ENCODE assay signal across 9 cellular contexts in the genomic region with DNA sequence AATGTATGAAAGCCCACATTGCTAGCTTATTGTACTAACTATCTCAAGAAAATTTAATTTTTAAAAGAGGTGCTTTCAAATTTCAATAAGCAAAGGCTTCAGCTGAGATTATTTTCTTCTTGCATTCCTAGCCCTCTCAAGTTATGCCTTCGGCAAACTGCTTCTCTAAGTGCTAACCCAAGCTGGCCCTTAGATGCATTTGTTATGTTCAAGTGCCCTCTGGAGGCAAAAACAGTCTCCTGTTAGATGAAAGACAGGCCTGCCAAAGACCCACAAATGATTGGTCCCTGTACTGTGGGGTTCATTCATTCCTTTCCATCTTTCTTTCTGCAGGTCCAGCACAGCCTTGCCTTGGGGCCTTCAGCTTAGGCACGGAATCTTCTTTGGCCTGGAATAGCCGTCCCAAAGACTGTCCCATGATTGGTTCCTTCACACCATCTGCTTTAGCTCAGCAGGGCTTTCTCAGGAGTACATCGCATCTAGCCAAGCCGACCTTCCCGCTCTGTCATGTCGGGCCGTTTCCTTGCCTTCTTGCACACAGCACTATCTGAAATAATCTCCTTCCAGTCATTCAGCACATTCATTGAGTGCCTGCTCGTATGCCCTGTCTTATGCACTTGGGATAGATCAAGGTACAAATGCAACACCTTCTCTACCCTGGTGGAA. TPM values are rescaled to one million over a fixed set of nuclear protein-coding genes. Genes with fewer than 3 reads are reported as not detected.
DNase-seq lines count a peak whose midpoint lies in the region; ATAC-seq, FAIRE-seq and TF ChIP-seq lines count a peak whose summit lies in the region.
"Had no signal": no experiment of that assay in that cellular context is flagged by ENCODE, and none has a peak within 500 bp of the region (broad histone marks: within the 10 kb centered on the region; RNA-seq: fewer than 3 reads in every experiment).

No MANE protein-coding gene starts in this region.

- no peaks in the 10 kb centered on the region for H3K9me3 ChIP-seq in PC-9 (ENCODE audit: insufficient read depth, low read depth)
- peaks cover 0 to 8% of the 10 kb centered on the region in 2 donors for H3K9me3 ChIP-seq in breast epithelium
- H3K9me3 ChIP-seq: thyroid gland had no signal

- H3K27ac ChIP-seq in PC-9 (no peak overlapping the region), breast epithelium (no peak overlapping the region)
- H3K27ac ChIP-seq: thyroid gland had no signal

- peak; percentile 63 for ATAC-seq in GM19438 (IDR thresholded peaks at IDR 0.05; ENCODE audit: low read depth, unreplicated experiment)
- peak; percentile 63 for ATAC-seq in HG03342 (IDR thresholded peaks at IDR 0.05; ENCODE audit: unreplicated experiment)

- no peaks in the 10 kb centered on the region for H4K20me1 ChIP-seq in PC-9 (ENCODE audit: insufficient read depth)

- intact Hi-C loops in PC-9 (cut with micrococcal nuclease; ENCODE audit: unreplicated experiment), result no loop called here
- intact Hi-C loops in breast epithelium (cut with DNase I; ENCODE audit: low total_unique reads), result no loop called here

- H3K9me2 ChIP-seq in PC-9 (ENCODE audit: insufficient read depth), result no peaks in the 10 kb centered on the region

- H3K4me3 ChIP-seq in PC-9 (no peak overlapping the region), breast epithelium (no peak overlapping the region)
- H3K4me3 ChIP-seq: thyroid gland had no signal

- TF ChIP-seq POLR2A in breast epithelium (IDR thresholded peaks at IDR 0.05), result no peak

- H3K36me3 ChIP-seq in PC-9 (ENCODE audit: low read depth), result no peaks in the 10 kb centered on the region
- no peaks in the 10 kb centered on the region for H3K36me3 ChIP-seq in breast epithelium
- H3K36me3 ChIP-seq: thyroid gland had no signal

- peak; percentile 79 for TF ChIP-seq CTCF in PC-9 (conservative IDR thresholded peaks at IDR 0.05)
- peak in 2 of 3 donors; percentile 20 to 38 for TF ChIP-seq CTCF in breast epithelium (IDR thresholded peaks at IDR 0.05)

- POLR2A ChIA-PET in PC-9 (lab: Charles Lee; ENCODE audit: unreplicated experiment), result no interaction called here

- no peaks in the 10 kb centered on the region for H3F3A ChIP-seq in PC-9 (ENCODE audit: insufficient read depth, low read depth)

- H3K4me2 ChIP-seq in PC-9, result peak overlapping the region; percentile 53; the same call in 1 of the 2 replicates

- BruUV-seq in PC-9 (replicated peaks; lab: Mats Ljungman, UMichigan), result no TSS peak

- no peak overlapping the region for H2AFZ ChIP-seq in PC-9

- DNase-seq in NCI-H2171 treated with DMSO at 0.1 percent for 48 hours (lab: John Stamatoyannopoulos, UW) (peak; percentile 1), NCI-H2171 (lab: John Stamatoyannopoulos, UW) (no peak), PC-9 (peak in 1 of 2 experiments; percentile 45), breast epithelium (ENCODE audit: low spot score in 2 of 2) (no peak), medulla oblongata (ENCODE audit: extremely low spot score) (peak; percentile 60), urothelium cell line (ENCODE audit: low spot score) (no peak)

- no peak for FAIRE-seq in urothelium cell line (lab: Jason Lieb, UNC)

- CTCF ChIA-PET in PC-9 (lab: Charles Lee), result no interaction called here

- H3K4me1 ChIP-seq in PC-9 (replicated peaks; ENCODE audit: insufficient read depth) (no peaks in the 10 kb centered on the region), breast epithelium (no peaks in the 10 kb centered on the region)

- H3K27me3 ChIP-seq in PC-9 (ENCODE audit: insufficient read depth, low read depth), result no peaks in the 10 kb centered on the region
- no peaks in the 10 kb centered on the region for H3K27me3 ChIP-seq in breast epithelium
- H3K27me3 ChIP-seq: thyroid gland had no signal

- no peaks in the 10 kb centered on the region for H3K79me2 ChIP-seq in PC-9 (ENCODE audit: low read depth)

RNA-seq across cellular contexts. Expression of a gene that starts 26.4 kb away (rescaled TPM):
- total RNA-seq in PC-9 (2021), result not detected in 2 replicates
- total RNA-seq in breast epithelium, result under 1 TPM in 2 of 3 donors, not detected in 1; 0.29 to 0.33 TPM
- total RNA-seq: thyroid gland had no signal

RNA-seq across cellular contexts. Expression of a gene that starts 45.7 kb away (rescaled TPM):
- total RNA-seq in PC-9 (2021) (17.0 and 18.2 TPM in 2 replicates), breast epithelium (10 to 100 TPM; 39.2 to 53.3 (median 44.9) TPM)

Comparison
In these comparisons a context has a peak if more than half of its experiments do, and no peak if none do; other contexts are left out.
1. DNase-seq: peak in NCI-H2171 treated with DMSO at 0.1 percent for 48 hours (single experiment) and medulla oblongata (single experiment); none in NCI-H2171 (single experiment), breast epithelium (0 of 2) and urothelium cell line (single experiment).